Comparison of ENCODE assay signal across 24 cellular contexts in genomic region chr20:10201321-10201870, GRCh38. TPM values are rescaled to one million over a fixed set of nuclear protein-coding genes. Genes with fewer than 3 reads are reported as not detected.
"Had no signal": no experiment of that assay in that cellular context is flagged by ENCODE, and none has a peak within 500 bp of the region (broad histone marks: within the 10 kb centered on the region; RNA-seq: fewer than 3 reads in every experiment).

No MANE protein-coding gene starts in this region.

- ATAC-seq: left lung; stimulated activated memory B cell treated with anti-CD40 and anti-IgM and Interleukin-4, amounts not matched to agents 10 μg/mL and 1 μg/mL and 100 μg/mL, for 72 hours had no signal

- H3K79me2 ChIP-seq: hepatocyte had no signal

- H3K27ac ChIP-seq: esophagus squamous epithelium, hepatocyte, left lung, sigmoid colon, stomach, suprapubic skin, vagina had no signal

- H3K9me3 ChIP-seq: esophagus squamous epithelium, left lung, sigmoid colon, stomach, suprapubic skin, vagina had no signal

- H2AFZ ChIP-seq: hepatocyte had no signal

- H3K27me3 ChIP-seq: esophagus squamous epithelium, hepatocyte, left lung, sigmoid colon, stomach, suprapubic skin, vagina had no signal

- H3K36me3 ChIP-seq: esophagus squamous epithelium, left lung, sigmoid colon, stomach, suprapubic skin, vagina had no signal

- DNase-seq: activated CD4-positive, alpha-beta T cell treated with anti-CD3 and anti-CD28 coated beads for 1 hour; activated CD4-positive, alpha-beta T cell treated with anti-CD3 and anti-CD28 coated beads, Interleukin-2, amount 50 U/mL, for 1 hour; activated gamma-delta T cell treated with Interleukin-2 at 50 U/mL for 16 hours; activated T-cell treated with anti-CD3 and anti-CD28 coated beads, Interleukin-2, amount 50 U/mL, for 1 hour; anterior cingulate cortex; cortex of kidney; endodermal cell; esophagus squamous epithelium; foreskin melanocyte; immature natural killer cell; kidney glomerular epithelial cell; left lung; naive B cell; sigmoid colon; stimulated activated CD4-positive, alpha-beta T cell treated with anti-CD3 and anti-CD28 coated beads, Interleukin-15, amount 100 ng/mL, for 24 hours; stomach; T-helper 9 cell; trophoblast cell had no signal

- H3K4me3 ChIP-seq: esophagus squamous epithelium, hepatocyte, left lung, lung, sigmoid colon, smooth muscle cell, stomach, suprapubic skin, vagina had no signal

- H3K4me2 ChIP-seq: hepatocyte, smooth muscle cell had no signal

- H3K4me1 ChIP-seq: esophagus squamous epithelium, left lung, sigmoid colon, stomach, suprapubic skin, vagina had no signal

RNA-seq across cellular contexts. Expression of gene SNAP25, which starts 17.2 kb away (rescaled TPM):
- polyA plus RNA-seq: immature natural killer cell had no signal
